Comparison of ENCODE assay signal across 9 cellular contexts in genomic region chr1:109821831-109822745, GRCh38. TPM values are rescaled to one million over a fixed set of nuclear protein-coding genes. Genes with fewer than 3 reads are reported as not detected.
A peak's percentile ranks its signal among the peaks of the same experiment; 100 is the strongest.
DNase-seq lines count a peak whose midpoint lies in the region; ATAC-seq, FAIRE-seq and TF ChIP-seq lines count a peak whose summit lies in the region.
"Had no signal": no experiment of that assay in that cellular context is flagged by ENCODE, and none has a peak within 500 bp of the region (broad histone marks: within the 10 kb centered on the region; RNA-seq: fewer than 3 reads in every experiment).

No MANE protein-coding gene starts in this region.

- POLR2A ChIA-PET in naive thymus-derived CD8-positive, alpha-beta T cell (lab: Charles Lee) = no interaction called here

- peak overlapping the region in 4 of 10 donors; percentile 21 to 86 (median 44) for H3K27ac Mint-ChIP-seq in naive thymus-derived CD8-positive, alpha-beta T cell

- no peak for TF ChIP-seq POLR2A in esophagus squamous epithelium (IDR thresholded peaks at IDR 0.05)

- peak; percentile 70 to 78 (median 73) for ATAC-seq in psoas muscle
- ATAC-seq in naive thymus-derived CD8-positive, alpha-beta T cell = no peak

- H3K36me3 Mint-ChIP-seq in naive thymus-derived CD8-positive, alpha-beta T cell = no peaks in the 10 kb centered on the region

- peaks cover 7 to 21% (median 12%) of the 10 kb centered on the region in 4 donors for H3K4me1 Mint-ChIP-seq in naive thymus-derived CD8-positive, alpha-beta T cell

- H3K27ac ChIP-seq in esophagus squamous epithelium (peak overlapping the region; percentile 62 to 90 (median 72)), psoas muscle (peak overlapping the region; percentile 80)

- no peaks in the 10 kb centered on the region for H3K9me3 ChIP-seq in esophagus squamous epithelium
- H3K9me3 ChIP-seq in psoas muscle = no peaks in the 10 kb centered on the region

- H3K4me1 ChIP-seq in esophagus squamous epithelium = peaks cover 31 to 70% (median 48%) of the 10 kb centered on the region in 3 donors
- peaks cover 41% of the 10 kb centered on the region for H3K4me1 ChIP-seq in psoas muscle

- no peaks in the 10 kb centered on the region for H3K36me3 ChIP-seq in esophagus squamous epithelium
- no peaks in the 10 kb centered on the region for H3K36me3 ChIP-seq in psoas muscle (ENCODE audit: insufficient read depth in 1 of 2, low read depth in 1 of 2)

- whole genome bisulfite sequencing in esophagus squamous epithelium, 2 donors = 46 to 51% methylated on average over 11 to 13 of the region's 14 CpGs
- 43 to 50% (median 48%) methylated on average over 14 of the region's 14 CpGs for WGBS in psoas muscle, 3 donors

- no peak for TF ChIP-seq CTCF in esophagus squamous epithelium (IDR thresholded peaks at IDR 0.05)
- no peak for TF ChIP-seq CTCF in psoas muscle (IDR thresholded peaks at IDR 0.05)

- no peaks in the 10 kb centered on the region for H3K9me3 Mint-ChIP-seq in naive thymus-derived CD8-positive, alpha-beta T cell

- H3K27me3 ChIP-seq in esophagus squamous epithelium (no peaks in the 10 kb centered on the region), psoas muscle (ENCODE audit: insufficient read depth in 3 of 3, low read length in 2 of 3) (no peaks in the 10 kb centered on the region)

- no peak overlapping the region for H3K4me3 Mint-ChIP-seq in naive thymus-derived CD8-positive, alpha-beta T cell

- DNase-seq in GM03348 (ENCODE audit: low spot score) (peak; percentile 71), RCC 7860 (ENCODE audit: low spot score) (peak; percentile 96), esophagus squamous epithelium (lab: John Stamatoyannopoulos, UW) (no peak), psoas muscle (peak; percentile 82 to 83), DMS53 (lab: John Stamatoyannopoulos, UW) (no peak), SW480 (ENCODE audit: low spot score) (no peak), germinal center (ENCODE audit: low spot score) (no peak)
- DNase-seq in naive thymus-derived CD8-positive, alpha-beta T cell = no peak
- DNase-seq: NCI-H1105 had no signal

- H3K4me3 ChIP-seq in esophagus squamous epithelium (no peak overlapping the region), psoas muscle (no peak overlapping the region)

- peak; percentile 67 for FAIRE-seq in RCC 7860 (lab: Jason Lieb, UNC)

- H3K27me3 Mint-ChIP-seq in naive thymus-derived CD8-positive, alpha-beta T cell = no peaks in the 10 kb centered on the region

- intact Hi-C loops in esophagus squamous epithelium (cut with DNase I) (no loop called here), psoas muscle (cut with DNase I) (no loop called here)

RNA-seq across cellular contexts. Expression of gene EPS8L3, which starts 58.4 kb away (rescaled TPM):
- under 1 TPM in 1 of 4 donors, not detected in 3; 0.19 TPM for total RNA-seq in esophagus squamous epithelium
- under 1 TPM in 1 of 4 donors, not detected in 3; 0.64 TPM for total RNA-seq in psoas muscle
- under 1 TPM in 2 of 3 donors, not detected in 1; 0.03 to 0.57 TPM for polyA plus RNA-seq in psoas muscle
- total RNA-seq in naive thymus-derived CD8-positive, alpha-beta T cell = not detected
- polyA plus RNA-seq in naive thymus-derived CD8-positive, alpha-beta T cell = not detected

Comparison
In these comparisons a context has a peak if more than half of its experiments do, and no peak if none do; other contexts are left out.
1. DNase-seq: peak in GM03348 (single experiment), RCC 7860 (single experiment) and psoas muscle (2 of 2); none in esophagus squamous epithelium (single experiment), DMS53 (single experiment), SW480 (single experiment), germinal center (single experiment) and naive thymus-derived CD8-positive, alpha-beta T cell (0 of 10).
2. ATAC-seq: peak in psoas muscle (4 of 4); none in naive thymus-derived CD8-positive, alpha-beta T cell (0 of 2).